Comparison of ENCODE assay signal across 2 cellular contexts in genomic region chr12:12598864-12599263, GRCh38.
TF ChIP-seq lines count a peak whose summit lies in the region.

No MANE protein-coding gene starts in this region.

TF ChIP-seq in HEK293, 187 proteins besides CTCF, POLR2A, EP300 and RAD21:
- TF ChIP-seq ZNF16 (tag by site-specific recombination; IDR thresholded peaks at IDR 0.05; ENCODE audit: low read depth), result peak; percentile 62
- no peak for TF ChIP-seq SETDB1 (IDR thresholded peaks at IDR 0.05; ENCODE audit: insufficient read length, low read length)

TF ChIP-seq in H1, 55 proteins besides CTCF, POLR2A, EP300 and RAD21:
- TF ChIP-seq E2F6 (IDR thresholded peaks at IDR 0.05) (no peak), KDM1A (IDR thresholded peaks at IDR 0.05; ENCODE audit: borderline replicate concordance, low read length) (0 out of 2 replicates have a peak, but pooled peaks have one; percentile 29)
